10 cellular contexts compared by ENCODE assay signal in genomic region chr1:246329900-246330299, GRCh38.
DNase-seq lines count a peak whose midpoint lies in the region; ATAC-seq and TF ChIP-seq lines count a peak whose summit lies in the region.
"Had no signal": no experiment of that assay in that cellular context is flagged by ENCODE, and none has a peak within 500 bp of the region (broad histone marks: within the 10 kb centered on the region; RNA-seq: fewer than 3 reads in every experiment).

No MANE protein-coding gene starts in this region.

- H3K27ac ChIP-seq in mammary epithelial cell (ENCODE audit: insufficient read depth, low read depth, low read length) (no peak overlapping the region), OCI-LY7 (ENCODE audit: low read depth, low read length, poor library complexity, severe bottlenecking) (no peak overlapping the region)
- H3K27ac ChIP-seq: left ventricle myocardium inferior had no signal

- no peaks in the 10 kb centered on the region; the same call in 1 of the 2 replicates for H3K9me2 ChIP-seq in OCI-LY7 (ENCODE audit: insufficient read depth, low read length)

- 87% methylated on average over 4 of the region's 4 CpGs for WGBS in mammary epithelial cell (ENCODE audit: low coverage, missing lambda C conversion rate)

- H3K36me3 Mint-ChIP-seq in MCF 10A (ENCODE audit: insufficient read depth, unreplicated experiment), result peaks cover 6% of the 10 kb centered on the region
- peaks cover 51% of the 10 kb centered on the region for H3K36me3 Mint-ChIP-seq in stimulated activated effector memory CD8-positive, alpha-beta T cell treated with anti-CD3 and anti-CD28 coated beads, Interleukin-12 subunit alpha, Interleukin-12 subunit beta, amount 100 ng/mL, for 72 hours

- H3K9me3 ChIP-seq in mammary epithelial cell (replicated peaks; ENCODE audit: insufficient read depth, low read length) (no peaks in the 10 kb centered on the region), OCI-LY7 (ENCODE audit: low read length) (no peaks in the 10 kb centered on the region)

- H3K79me2 ChIP-seq in mammary epithelial cell (ENCODE audit: insufficient read depth, low read length) (no peaks in the 10 kb centered on the region), OCI-LY7 (ENCODE audit: insufficient read depth, low read depth, low read length) (no peaks in the 10 kb centered on the region)

- H3K4me3 Mint-ChIP-seq in MCF 10A (ENCODE audit: unreplicated experiment), result no peak overlapping the region
- peak overlapping the region; percentile 7 for H3K4me3 Mint-ChIP-seq in stimulated activated effector memory CD8-positive, alpha-beta T cell treated with anti-CD3 and anti-CD28 coated beads, Interleukin-12 subunit alpha, Interleukin-12 subunit beta, amount 100 ng/mL, for 72 hours

- no peak for TF ChIP-seq CTCF in mammary epithelial cell (conservative IDR thresholded peaks at IDR 0.05 in 1 of 2, IDR thresholded peaks at IDR 0.05 in 1 of 2; ENCODE audit: extremely low read depth in 1 of 2, insufficient read depth in 1 of 2, low read depth in 1 of 2, low read length in 2 of 2)
- TF ChIP-seq CTCF in MCF 10A (IDR thresholded peaks at IDR 0.05; ENCODE audit: unreplicated experiment), result no peak
- no peak for TF ChIP-seq CTCF in OCI-LY7 (conservative IDR thresholded peaks at IDR 0.05; ENCODE audit: low read length)

- ATAC-seq in HG02571 (IDR thresholded peaks at IDR 0.05; ENCODE audit: unreplicated experiment) (peak; percentile 98), HG03565 (IDR thresholded peaks at IDR 0.05; ENCODE audit: unreplicated experiment) (peak; percentile 98)
- ATAC-seq in stimulated activated effector memory CD8-positive, alpha-beta T cell treated with anti-CD3 and anti-CD28 coated beads, Interleukin-12 subunit alpha, Interleukin-12 subunit beta, amount 100 ng/mL, for 72 hours, result peak; percentile 99

- BruUV-seq in mammary epithelial cell (replicated peaks; lab: Mats Ljungman, UMichigan) (no TSS peak), MCF 10A (replicated peaks; lab: Mats Ljungman, UMichigan) (no TSS peak), OCI-LY7 (replicated peaks; lab: Mats Ljungman, UMichigan) (no TSS peak)

- dilution Hi-C loops in mammary epithelial cell (cut with HindIII; ENCODE audit: low sequenced_read_pairs), result no loop called here

- H3K9ac ChIP-seq in mammary epithelial cell (ENCODE audit: insufficient read depth, low read length), result no peak overlapping the region

- H4K20me1 ChIP-seq in mammary epithelial cell (ENCODE audit: insufficient read depth, low read length), result no peaks in the 10 kb centered on the region
- no peaks in the 10 kb centered on the region for H4K20me1 ChIP-seq in OCI-LY7 (ENCODE audit: insufficient read depth, low read length)

- in situ Hi-C loops in mammary epithelial cell (cut with MboI; ENCODE audit: low sequenced_read_pairs in 2 of 2), result no loop called here

- H3K27ac Mint-ChIP-seq in MCF 10A (ENCODE audit: low read depth, unreplicated experiment), result no peak overlapping the region
- peak overlapping the region; percentile 50 for H3K27ac Mint-ChIP-seq in stimulated activated effector memory CD8-positive, alpha-beta T cell treated with anti-CD3 and anti-CD28 coated beads, Interleukin-12 subunit alpha, Interleukin-12 subunit beta, amount 100 ng/mL, for 72 hours

- no peaks in the 10 kb centered on the region for H3K27me3 Mint-ChIP-seq in MCF 10A (ENCODE audit: insufficient read depth, unreplicated experiment)

- no peak overlapping the region for H3K4me3 ChIP-seq in mammary epithelial cell (replicated peaks in 1 of 3; ENCODE audit: insufficient read depth in 1 of 3, low read depth in 2 of 3, low read length in 3 of 3)
- no peak overlapping the region for H3K4me3 ChIP-seq in OCI-LY7 (ENCODE audit: low read depth, low read length, poor library complexity, severe bottlenecking)
- H3K4me3 ChIP-seq: left ventricle myocardium inferior had no signal

- POLR2A ChIA-PET in MCF 10A (lab: Yijun Ruan, JAX) (no interaction called here), OCI-LY7 (lab: Charles Lee) (no interaction called here)

- H3K9me3 Mint-ChIP-seq in MCF 10A (ENCODE audit: unreplicated experiment), result no peaks in the 10 kb centered on the region
- H3K9me3 Mint-ChIP-seq in stimulated activated effector memory CD8-positive, alpha-beta T cell treated with anti-CD3 and anti-CD28 coated beads, Interleukin-12 subunit alpha, Interleukin-12 subunit beta, amount 100 ng/mL, for 72 hours, result peaks cover 3% of the 10 kb centered on the region

- CTCF ChIA-PET in mammary epithelial cell (lab: Charles Lee; ENCODE audit: low non-redundant PET), result no interaction called here
- CTCF ChIA-PET in MCF 10A (lab: Yijun Ruan, JAX), result no interaction called here
- CTCF ChIA-PET in OCI-LY7 (lab: Charles Lee; ENCODE audit: unreplicated experiment), result no interaction called here

- no peaks in the 10 kb centered on the region for H3K4me1 ChIP-seq in mammary epithelial cell (ENCODE audit: insufficient read depth, low read length)
- peaks cover 9% of the 10 kb centered on the region for H3K4me1 ChIP-seq in OCI-LY7 (ENCODE audit: insufficient read depth, low read length, poor library complexity, severe bottlenecking)
- H3K4me1 ChIP-seq: left ventricle myocardium inferior had no signal

- intact Hi-C loops in mammary epithelial cell (cut with micrococcal nuclease) (no loop called here), MCF 10A (cut with micrococcal nuclease) (no loop called here), OCI-LY7 (cut with micrococcal nuclease; ENCODE audit: unreplicated experiment) (no loop called here)

- peaks cover under 1% of the 10 kb centered on the region for H3K4me1 Mint-ChIP-seq in MCF 10A (ENCODE audit: insufficient read depth, unreplicated experiment)
- H3K4me1 Mint-ChIP-seq in stimulated activated effector memory CD8-positive, alpha-beta T cell treated with anti-CD3 and anti-CD28 coated beads, Interleukin-12 subunit alpha, Interleukin-12 subunit beta, amount 100 ng/mL, for 72 hours, result peaks cover 22% of the 10 kb centered on the region

- no peaks in the 10 kb centered on the region for H3K27me3 ChIP-seq in mammary epithelial cell (ENCODE audit: insufficient read depth, low read length)

- DNase-seq in mammary epithelial cell (peak; percentile 69), MCF 10A (ENCODE audit: unreplicated experiment) (no peak), HuH-7.5 (ENCODE audit: low spot score) (no peak), OCI-LY7 (ENCODE audit: low spot score) (no peak), inferior parietal cortex (ENCODE audit: extremely low spot score) (no peak)
- DNase-seq in stimulated activated effector memory CD8-positive, alpha-beta T cell treated with anti-CD3 and anti-CD28 coated beads, Interleukin-12 subunit alpha, Interleukin-12 subunit beta, amount 100 ng/mL, for 72 hours (ENCODE audit: low spot score in 2 of 2), result peak in 1 of 2 donors; percentile 55
- DNase-seq: left ventricle myocardium inferior, NCI-H345 had no signal

- H3K4me2 ChIP-seq in mammary epithelial cell (ENCODE audit: insufficient read depth, low read depth, low read length), result no peak overlapping the region
- H3K4me2 ChIP-seq in OCI-LY7 (ENCODE audit: low read length), result no peak overlapping the region

- H3K36me3 ChIP-seq in mammary epithelial cell (ENCODE audit: insufficient read depth, low read length) (no peaks in the 10 kb centered on the region), OCI-LY7 (ENCODE audit: insufficient read depth, low read length) (no peaks in the 10 kb centered on the region)

- H2AFZ ChIP-seq in mammary epithelial cell (ENCODE audit: low read depth, low read length) (no peak overlapping the region), OCI-LY7 (ENCODE audit: low read length) (no peak overlapping the region)
